16 cellular contexts compared by ENCODE assay signal in genomic region chr3:119859728-119860127, GRCh38.
A peak's percentile ranks its signal among the peaks of the same experiment; 100 is the strongest.
DNase-seq lines count a peak whose midpoint lies in the region; ATAC-seq and TF ChIP-seq lines count a peak whose summit lies in the region.
"Had no signal": no experiment of that assay in that cellular context is flagged by ENCODE, and none has a peak within 500 bp of the region (broad histone marks: within the 10 kb centered on the region; RNA-seq: fewer than 3 reads in every experiment).

No MANE protein-coding gene starts in this region.

- H3K9me3 Mint-ChIP-seq in natural killer cell (no peaks in the 10 kb centered on the region), endothelial cell (ENCODE audit: unreplicated experiment) (no peaks in the 10 kb centered on the region), chondrocyte (ENCODE audit: low read depth) (peaks cover 20% of the 10 kb centered on the region)
- no peaks in the 10 kb centered on the region for H3K9me3 Mint-ChIP-seq in natural killer cell treated with Interleukin-12 subunit alpha and Interleukin-12 subunit beta and Interleukin-15 and Interleukin-18, amount 100 ng/mL, for 72 hours
- H3K9me3 Mint-ChIP-seq: GM23338 had no signal

- ATAC-seq in heart left ventricle (peak; percentile 52 to 67 (median 58)), natural killer cell (no peak)
- no peak for ATAC-seq in natural killer cell treated with Interleukin-12 subunit alpha and Interleukin-12 subunit beta and Interleukin-15 and Interleukin-18, amount 100 ng/mL, for 72 hours
- ATAC-seq: GM23338, HCT116 had no signal

- H3K27ac Mint-ChIP-seq in natural killer cell (peak overlapping the region; percentile 0 to 12), endothelial cell (ENCODE audit: unreplicated experiment) (no peak overlapping the region), chondrocyte (ENCODE audit: unreplicated experiment) (no peak overlapping the region)
- peak overlapping the region in 1 of 2 donors; percentile 7 for H3K27ac Mint-ChIP-seq in natural killer cell treated with Interleukin-12 subunit alpha and Interleukin-12 subunit beta and Interleukin-15 and Interleukin-18, amount 100 ng/mL, for 72 hours
- H3K27ac Mint-ChIP-seq: GM23338, H9 had no signal

- H3K36me3 ChIP-seq in heart left ventricle (peaks cover 3 to 54% (median 32%) of the 10 kb centered on the region in 9 donors), right atrium auricular region (peaks cover 16% of the 10 kb centered on the region)

- WGBS in heart left ventricle, 4 donors: 91 to 94% (median 92%) methylated on average over 2 of the region's 2 CpGs

- H3K4me3 Mint-ChIP-seq in natural killer cell (no peak overlapping the region), endothelial cell (ENCODE audit: unreplicated experiment) (peak overlapping the region; percentile 6), chondrocyte (ENCODE audit: unreplicated experiment) (no peak overlapping the region)
- no peak overlapping the region for H3K4me3 Mint-ChIP-seq in natural killer cell treated with Interleukin-12 subunit alpha and Interleukin-12 subunit beta and Interleukin-15 and Interleukin-18, amount 100 ng/mL, for 72 hours
- H3K4me3 Mint-ChIP-seq: CD4-positive, alpha-beta memory T cell; GM23338; H9 had no signal

- H3K36me3 Mint-ChIP-seq in natural killer cell (peaks cover 10% of the 10 kb centered on the region), endothelial cell (ENCODE audit: low read depth, unreplicated experiment) (peaks cover 55% of the 10 kb centered on the region), chondrocyte (ENCODE audit: low read depth) (peaks cover 41% of the 10 kb centered on the region)
- H3K36me3 Mint-ChIP-seq in natural killer cell treated with Interleukin-12 subunit alpha and Interleukin-12 subunit beta and Interleukin-15 and Interleukin-18, amount 100 ng/mL, for 72 hours: peaks cover 33% of the 10 kb centered on the region

- intact Hi-C loops in heart left ventricle (cut with DNase I) (no loop called here), natural killer cell (cut with micrococcal nuclease) (no loop called here)

- no peaks in the 10 kb centered on the region for H3K27me3 ChIP-seq in heart left ventricle
- H3K27me3 ChIP-seq in right atrium auricular region: no peaks in the 10 kb centered on the region

- no peak for TF ChIP-seq POLR2A in heart left ventricle (IDR thresholded peaks at IDR 0.05)

- H3K27me3 Mint-ChIP-seq in natural killer cell (ENCODE audit: low read depth in 2 of 2) (no peaks in the 10 kb centered on the region), endothelial cell (ENCODE audit: unreplicated experiment) (no peaks in the 10 kb centered on the region), chondrocyte (ENCODE audit: low read depth) (no peaks in the 10 kb centered on the region)
- H3K27me3 Mint-ChIP-seq in natural killer cell treated with Interleukin-12 subunit alpha and Interleukin-12 subunit beta and Interleukin-15 and Interleukin-18, amount 100 ng/mL, for 72 hours: no peaks in the 10 kb centered on the region
- H3K27me3 Mint-ChIP-seq: CD4-positive, alpha-beta memory T cell had no signal

- no peak overlapping the region for H3K4me3 ChIP-seq in heart left ventricle
- no peak overlapping the region for H3K4me3 ChIP-seq in right atrium auricular region
- H3K4me3 ChIP-seq: GM23338 had no signal

- no peak overlapping the region for H3K27ac ChIP-seq in heart left ventricle
- no peak overlapping the region for H3K27ac ChIP-seq in right atrium auricular region

- DNase-seq in heart left ventricle: no peak
- no peak for DNase-seq in right atrium auricular region (ENCODE audit: low spot score)
- DNase-seq in natural killer cell: no peak
- DNase-seq in natural killer cell treated with Interleukin-12 subunit alpha and Interleukin-12 subunit beta and Interleukin-15 and Interleukin-18, amount 100 ng/mL, for 72 hours (ENCODE audit: low spot score): no peak
- no peak for DNase-seq in endothelial cell (ENCODE audit: low spot score)
- DNase-seq in chondrocyte (ENCODE audit: low spot score): no peak
- DNase-seq: C1 segment of cervical spinal cord; Calu3; CD4-positive, alpha-beta memory T cell; COR-L47; DMS53; DMS79 treated with DMSO at 0.1 percent for 48 hours; GF-D8; H9 had no signal

- H3K4me1 Mint-ChIP-seq in natural killer cell: peaks cover 29 to 31% of the 10 kb centered on the region in 2 donors
- H3K4me1 Mint-ChIP-seq in natural killer cell treated with Interleukin-12 subunit alpha and Interleukin-12 subunit beta and Interleukin-15 and Interleukin-18, amount 100 ng/mL, for 72 hours (ENCODE audit: low read depth in 2 of 2): peaks cover 4 to 28% of the 10 kb centered on the region in 2 donors
- H3K4me1 Mint-ChIP-seq in endothelial cell (ENCODE audit: unreplicated experiment): no peaks in the 10 kb centered on the region
- no peaks in the 10 kb centered on the region for H3K4me1 Mint-ChIP-seq in chondrocyte (ENCODE audit: low read depth)
- H3K4me1 Mint-ChIP-seq: GM23338, H9 had no signal

- TF ChIP-seq CTCF in heart left ventricle (IDR thresholded peaks at IDR 0.05) (no peak), right atrium auricular region (IDR thresholded peaks at IDR 0.05) (no peak), natural killer cell (IDR thresholded peaks at IDR 0.05) (no peak), endothelial cell (IDR thresholded peaks at IDR 0.05; ENCODE audit: unreplicated experiment) (no peak), chondrocyte (IDR thresholded peaks at IDR 0.05) (no peak)

- peaks cover 0 to 11% (median 0%) of the 10 kb centered on the region in 12 donors for H3K4me1 ChIP-seq in heart left ventricle
- H3K4me1 ChIP-seq in right atrium auricular region: no peaks in the 10 kb centered on the region

- H3K9me3 ChIP-seq in heart left ventricle (peaks cover 0 to 11% (median 0%) of the 10 kb centered on the region in 12 donors), right atrium auricular region (peaks cover 0 to 7% of the 10 kb centered on the region in 2 donors)

Comparison
In these comparisons a context has a peak if more than half of its experiments do, and no peak if none do; other contexts are left out.
1. ATAC-seq: peak in heart left ventricle (4 of 4); none in natural killer cell (0 of 3) and natural killer cell treated with Interleukin-12 subunit alpha and Interleukin-12 subunit beta and Interleukin-15 and Interleukin-18, amount 100 ng/mL, for 72 hours (0 of 2).
2. H3K27ac Mint-ChIP-seq: peak in natural killer cell (2 of 2); none in endothelial cell (single experiment) and chondrocyte (single experiment).